In genomic region chr4:161991811-161992210, GRCh38 we compare ENCODE assay signal across 1 cellular context.
TF ChIP-seq lines count a peak whose summit lies in the region.

No MANE protein-coding gene starts in this region.

TF ChIP-seq in H1, 55 proteins besides CTCF, POLR2A, EP300 and RAD21 (continued from another document):
- TF ChIP-seq RFX5 (IDR thresholded peaks at IDR 0.05; ENCODE audit: borderline replicate concordance, low read depth, low read length) (no peak), SP4 (IDR thresholded peaks at IDR 0.05; ENCODE audit: low read length) (no peak), ASH2L (IDR thresholded peaks at IDR 0.05; ENCODE audit: low read length) (no peak), BACH1 (IDR thresholded peaks at IDR 0.05; ENCODE audit: low read length) (no peak), ATF3 (IDR thresholded peaks at IDR 0.05; ENCODE audit: insufficient read depth, low read depth, low read length) (no peak), TAF7 (optimal IDR thresholded peaks at IDR 0.05; ENCODE audit: borderline replicate concordance, low read depth, low read length) (no peak), NRF1 (IDR thresholded peaks at IDR 0.05; ENCODE audit: low read depth, low read length) (no peak), SRF (IDR thresholded peaks at IDR 0.05; ENCODE audit: low read depth, low read length) (no peak), POLR2AphosphoS5 (IDR thresholded peaks at IDR 0.05; ENCODE audit: low read depth, low read length) (no peak), HDAC6 (IDR thresholded peaks at IDR 0.05; ENCODE audit: low read depth, low read length) (no peak)
